8 cellular contexts compared by ENCODE assay signal in genomic region chr5:131263648-131264452, GRCh38. TPM values are rescaled to one million over a fixed set of nuclear protein-coding genes. Genes with fewer than 3 reads are reported as not detected.
DNase-seq lines count a peak whose midpoint lies in the region; ATAC-seq, FAIRE-seq and TF ChIP-seq lines count a peak whose summit lies in the region.

CDC42SE2 (plus strand) TSS chr5:131264053; CDS start chr5:131359494, 95,441 bp downstream.

- no peaks in the 10 kb centered on the region for H3K36me3 ChIP-seq in fibroblast of lung (ENCODE audit: control insufficient read depth, insufficient read depth, low read length)

- H3K36me3 Mint-ChIP-seq in activated T-helper 17 cell treated with anti-CD3 and anti-CD28 coated beads, Interleukin-2, amount 50 U/mL, for 72 hours (ENCODE audit: low read depth): peaks cover 73% of the 10 kb centered on the region
- peaks cover 6 to 26% (median 11%) of the 10 kb centered on the region in 3 donors for H3K36me3 Mint-ChIP-seq in naive thymus-derived CD8-positive, alpha-beta T cell

- H3K79me2 ChIP-seq in fibroblast of lung (ENCODE audit: control insufficient read depth, insufficient read depth, low read length): peaks cover 39% of the 10 kb centered on the region

- peak within 1 kb of the TSS; percentile 93 for H3K27ac Mint-ChIP-seq in activated T-helper 17 cell treated with anti-CD3 and anti-CD28 coated beads, Interleukin-2, amount 50 U/mL, for 72 hours
- H3K27ac Mint-ChIP-seq in naive thymus-derived CD8-positive, alpha-beta T cell: peak within 1 kb of the TSS; percentile 93 to 98 (median 96)

- peak within 1 kb of the TSS; percentile 91 for H2AFZ ChIP-seq in fibroblast of lung (ENCODE audit: low read length)

- H3K4me3 ChIP-seq in fibroblast of lung (replicated peaks in 1 of 4; ENCODE audit: control extremely low read depth in 1 of 4, insufficient read depth in 1 of 4, low read depth in 3 of 4, low read length in 4 of 4): peak within 1 kb of the TSS; percentile 72 to 94 (median 92)

- H3K4me1 ChIP-seq in fibroblast of lung (ENCODE audit: control insufficient read depth, extremely low read depth, insufficient read depth, low read length): no peaks in the 10 kb centered on the region

- peak within 1 kb of the TSS; percentile 95 for H3K4me2 ChIP-seq in fibroblast of lung (ENCODE audit: extremely low read depth, insufficient read depth, low read length)

- no peaks in the 10 kb centered on the region for H3K27me3 Mint-ChIP-seq in activated T-helper 17 cell treated with anti-CD3 and anti-CD28 coated beads, Interleukin-2, amount 50 U/mL, for 72 hours
- no peaks in the 10 kb centered on the region for H3K27me3 Mint-ChIP-seq in naive thymus-derived CD8-positive, alpha-beta T cell

- FAIRE-seq in RCC 7860 (lab: Jason Lieb, UNC): no peak

- peak within 1 kb of the TSS; percentile 89 for H3K9ac ChIP-seq in fibroblast of lung (ENCODE audit: insufficient read depth, low read length)

- POLR2A ChIA-PET in naive thymus-derived CD8-positive, alpha-beta T cell (lab: Charles Lee): interaction anchor here (0.6 to 10.2 kb wide), 35 partner anchors 10 to 137 kb away, joined by 3 to 159 read pairs (median 6); partner anchors contain the start of genes HINT1 and LYRM7

- ATAC-seq in GM21515 (IDR thresholded peaks at IDR 0.05; ENCODE audit: unreplicated experiment): peak; percentile 80
- peak; percentile 87 for ATAC-seq in activated T-helper 17 cell treated with anti-CD3 and anti-CD28 coated beads, Interleukin-2, amount 50 U/mL, for 72 hours (replicated peaks)
- peak; percentile 78 to 84 for ATAC-seq in naive thymus-derived CD8-positive, alpha-beta T cell

- peak within 1 kb of the TSS; percentile 83 for H3K4me3 Mint-ChIP-seq in activated T-helper 17 cell treated with anti-CD3 and anti-CD28 coated beads, Interleukin-2, amount 50 U/mL, for 72 hours
- peak within 1 kb of the TSS; percentile 79 to 98 (median 91) for H3K4me3 Mint-ChIP-seq in naive thymus-derived CD8-positive, alpha-beta T cell

- no peaks in the 10 kb centered on the region for H3K9me3 ChIP-seq in fibroblast of lung (ENCODE audit: control insufficient read depth, insufficient read depth, low read depth, low read length)

- DNase-seq in DMS153 (lab: John Stamatoyannopoulos, UW) (peak; percentile 22), HuH-7.5 (ENCODE audit: low spot score) (peak; percentile 60), RCC 7860 (ENCODE audit: low spot score) (peak; percentile 69), fibroblast of lung (ENCODE audit: low read depth in 2 of 2) (peak; percentile 77 to 83)
- DNase-seq in naive thymus-derived CD8-positive, alpha-beta T cell: peak; percentile 81 to 92 (median 88)
- peak; percentile 80 to 90 (median 83) for DNase-seq in stimulated activated naive CD4-positive, alpha-beta T cell (lab: John Stamatoyannopoulos, UW)

- no peak for TF ChIP-seq CTCF in fibroblast of lung (conservative IDR thresholded peaks at IDR 0.05 in 1 of 2, IDR thresholded peaks at IDR 0.05 in 1 of 2; ENCODE audit: low read depth in 1 of 2, low read length in 2 of 2)

- no peaks in the 10 kb centered on the region for H3K9me3 Mint-ChIP-seq in activated T-helper 17 cell treated with anti-CD3 and anti-CD28 coated beads, Interleukin-2, amount 50 U/mL, for 72 hours
- H3K9me3 Mint-ChIP-seq in naive thymus-derived CD8-positive, alpha-beta T cell: no peaks in the 10 kb centered on the region

- H4K20me1 ChIP-seq in fibroblast of lung (ENCODE audit: control insufficient read depth, extremely low read depth, insufficient read depth, low read length): no peaks in the 10 kb centered on the region

- no peaks in the 10 kb centered on the region for H3K27me3 ChIP-seq in fibroblast of lung (ENCODE audit: control insufficient read depth, insufficient read depth, low read length)

- peaks cover 23% of the 10 kb centered on the region for H3K4me1 Mint-ChIP-seq in activated T-helper 17 cell treated with anti-CD3 and anti-CD28 coated beads, Interleukin-2, amount 50 U/mL, for 72 hours
- peaks cover 11 to 64% (median 39%) of the 10 kb centered on the region in 4 donors for H3K4me1 Mint-ChIP-seq in naive thymus-derived CD8-positive, alpha-beta T cell

- H3K27ac ChIP-seq in fibroblast of lung (ENCODE audit: insufficient read depth, low read length): peak within 1 kb of the TSS; percentile 85

RNA-seq across cellular contexts. Expression of gene CDC42SE2, which starts in this region (rescaled TPM):
- total RNA-seq in activated T-helper 17 cell treated with anti-CD3 and anti-CD28 coated beads, Interleukin-2, amount 50 U/mL, for 72 hours: 100 to 1,000 TPM; 107 to 110 TPM
- 16.4 and 26.1 TPM in 2 replicates for total RNA-seq in fibroblast of lung
- polyA plus RNA-seq in fibroblast of lung: 26.1 and 26.5 TPM in 2 replicates
- polyA plus RNA-seq in fibroblast of lung (2012): 13.2 and 13.4 TPM in 2 replicates
- 4.1 and 8.4 TPM in 2 replicates for polyA minus RNA-seq in fibroblast of lung (ENCODE audit: low replicate concordance)
- total RNA-seq in naive thymus-derived CD8-positive, alpha-beta T cell: 100 to 1,000 TPM; 313 to 326 TPM
- polyA plus RNA-seq in naive thymus-derived CD8-positive, alpha-beta T cell: 100 to 1,000 TPM; 423 to 544 (median 480) TPM

Comparison
In these comparisons a context has a peak if more than half of its experiments do, and no peak if none do; other contexts are left out.
1. Peak in every context shown above with its lines: DNase-seq, ATAC-seq, H3K4me3 ChIP-seq and H3K27ac ChIP-seq.
2. RNA of gene CDC42SE2 (polyA plus RNA-seq): 423 to 544 TPM in naive thymus-derived CD8-positive, alpha-beta T cell; 13.2 to 26.5 TPM in fibroblast of lung; every median in the first group is over 10 times any median in the second.
3. DNase-seq: peak in every context shown above with its lines; median percentile 88 in naive thymus-derived CD8-positive, alpha-beta T cell; 83 in stimulated activated naive CD4-positive, alpha-beta T cell; 80 in fibroblast of lung; 69 in RCC 7860; 60 in HuH-7.5; 22 in DMS153.